2 cellular contexts compared by ENCODE assay signal in the genomic region with DNA sequence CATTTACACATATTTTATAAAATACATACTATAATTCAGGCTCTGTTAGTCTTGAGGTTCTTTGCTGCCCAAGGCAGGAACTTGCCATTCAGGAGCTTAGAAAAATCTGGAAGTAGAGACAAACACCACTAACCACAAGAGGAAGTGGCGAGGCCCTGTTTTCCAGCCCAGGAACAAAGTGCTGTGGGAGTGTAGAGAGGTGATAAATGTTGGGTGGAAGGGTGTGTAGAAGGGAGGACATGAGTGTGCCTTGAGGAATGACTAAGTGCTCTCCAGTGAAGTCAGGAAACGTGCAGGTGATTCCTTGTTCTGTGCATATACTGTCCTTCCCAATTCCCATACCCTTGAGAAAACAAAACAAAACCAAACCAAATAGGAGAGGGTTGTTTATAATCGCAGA.
TF ChIP-seq lines count a peak whose summit lies in the region.

No MANE protein-coding gene starts in this region.

TF ChIP-seq in GM12878, 131 proteins besides CTCF, POLR2A, EP300 and RAD21:
- TF ChIP-seq KAT2A (conservative IDR thresholded peaks at IDR 0.05; ENCODE audit: control insufficient read depth, low read depth, low read length) (no peak), STAT3 (IDR thresholded peaks at IDR 0.05; ENCODE audit: low read depth, low read length) (no peak), YBX1 (IDR thresholded peaks at IDR 0.05) (no peak), PAX5 (IDR thresholded peaks at IDR 0.05; ENCODE audit: borderline replicate concordance, low read depth, low read length) (no peak), SPI1 (IDR thresholded peaks at IDR 0.05; ENCODE audit: borderline replicate concordance, insufficient read depth, low read depth, low read length) (0 out of 2 replicates have a peak, but pooled peaks have one; percentile 1)
- TF ChIP-seq, protein P1, sequence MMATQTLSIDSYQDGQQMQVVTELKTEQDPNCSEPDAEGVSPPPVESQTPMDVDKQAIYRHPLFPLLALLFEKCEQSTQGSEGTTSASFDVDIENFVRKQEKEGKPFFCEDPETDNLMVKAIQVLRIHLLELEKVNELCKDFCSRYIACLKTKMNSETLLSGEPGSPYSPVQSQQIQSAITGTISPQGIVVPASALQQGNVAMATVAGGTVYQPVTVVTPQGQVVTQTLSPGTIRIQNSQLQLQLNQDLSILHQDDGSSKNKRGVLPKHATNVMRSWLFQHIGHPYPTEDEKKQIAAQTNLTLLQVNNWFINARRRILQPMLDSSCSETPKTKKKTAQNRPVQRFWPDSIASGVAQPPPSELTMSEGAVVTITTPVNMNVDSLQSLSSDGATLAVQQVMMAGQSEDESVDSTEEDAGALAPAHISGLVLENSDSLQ (IDR thresholded peaks at IDR 0.05), result no peak
- TF ChIP-seq, protein P2, sequence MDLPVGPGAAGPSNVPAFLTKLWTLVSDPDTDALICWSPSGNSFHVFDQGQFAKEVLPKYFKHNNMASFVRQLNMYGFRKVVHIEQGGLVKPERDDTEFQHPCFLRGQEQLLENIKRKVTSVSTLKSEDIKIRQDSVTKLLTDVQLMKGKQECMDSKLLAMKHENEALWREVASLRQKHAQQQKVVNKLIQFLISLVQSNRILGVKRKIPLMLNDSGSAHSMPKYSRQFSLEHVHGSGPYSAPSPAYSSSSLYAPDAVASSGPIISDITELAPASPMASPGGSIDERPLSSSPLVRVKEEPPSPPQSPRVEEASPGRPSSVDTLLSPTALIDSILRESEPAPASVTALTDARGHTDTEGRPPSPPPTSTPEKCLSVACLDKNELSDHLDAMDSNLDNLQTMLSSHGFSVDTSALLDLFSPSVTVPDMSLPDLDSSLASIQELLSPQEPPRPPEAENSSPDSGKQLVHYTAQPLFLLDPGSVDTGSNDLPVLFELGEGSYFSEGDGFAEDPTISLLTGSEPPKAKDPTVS (IDR thresholded peaks at IDR 0.05; ENCODE audit: low read depth, low read length), result no peak

TF ChIP-seq in HepG2, 621 proteins besides CTCF, POLR2A, EP300 and RAD21:
- TF ChIP-seq ESRRA (CRISPR knock-in tag; IDR thresholded peaks at IDR 0.05; ENCODE audit: low read depth) (no peak), CBX2 (IDR thresholded peaks at IDR 0.05; ENCODE audit: low read depth, low read length) (no peak), CBX2 (CRISPR knock-in tag; IDR thresholded peaks at IDR 0.05; ENCODE audit: low read depth) (no peak), ZFY (CRISPR knock-in tag; IDR thresholded peaks at IDR 0.05) (no peak), RXRB (CRISPR knock-in tag; IDR thresholded peaks at IDR 0.05; ENCODE audit: borderline replicate concordance) (no peak), KDM3A (CRISPR knock-in tag; IDR thresholded peaks at IDR 0.05; ENCODE audit: low read depth) (no peak), SRSF4 (IDR thresholded peaks at IDR 0.05; ENCODE audit: low read depth, low read length, poor library complexity, severe bottlenecking) (no peak), ZNF562 (CRISPR knock-in tag; IDR thresholded peaks at IDR 0.05; ENCODE audit: borderline replicate concordance) (no peak), ZNF10 (CRISPR knock-in tag; IDR thresholded peaks at IDR 0.05; ENCODE audit: borderline replicate concordance, low read depth) (no peak), SETDB1 (CRISPR knock-in tag; IDR thresholded peaks at IDR 0.05; ENCODE audit: borderline replicate concordance) (no peak), IRF2 (CRISPR knock-in tag; IDR thresholded peaks at IDR 0.05) (no peak), ZNF652 (CRISPR knock-in tag; IDR thresholded peaks at IDR 0.05; ENCODE audit: borderline replicate concordance, low read depth) (no peak), ZNF136 (CRISPR knock-in tag; IDR thresholded peaks at IDR 0.05; ENCODE audit: low read depth) (no peak), KDM6A (CRISPR knock-in tag; IDR thresholded peaks at IDR 0.05; ENCODE audit: low read depth) (no peak), HMGA1 (CRISPR knock-in tag; conservative IDR thresholded peaks at IDR 0.05) (no peak)
- TF ChIP-seq, protein P3, sequence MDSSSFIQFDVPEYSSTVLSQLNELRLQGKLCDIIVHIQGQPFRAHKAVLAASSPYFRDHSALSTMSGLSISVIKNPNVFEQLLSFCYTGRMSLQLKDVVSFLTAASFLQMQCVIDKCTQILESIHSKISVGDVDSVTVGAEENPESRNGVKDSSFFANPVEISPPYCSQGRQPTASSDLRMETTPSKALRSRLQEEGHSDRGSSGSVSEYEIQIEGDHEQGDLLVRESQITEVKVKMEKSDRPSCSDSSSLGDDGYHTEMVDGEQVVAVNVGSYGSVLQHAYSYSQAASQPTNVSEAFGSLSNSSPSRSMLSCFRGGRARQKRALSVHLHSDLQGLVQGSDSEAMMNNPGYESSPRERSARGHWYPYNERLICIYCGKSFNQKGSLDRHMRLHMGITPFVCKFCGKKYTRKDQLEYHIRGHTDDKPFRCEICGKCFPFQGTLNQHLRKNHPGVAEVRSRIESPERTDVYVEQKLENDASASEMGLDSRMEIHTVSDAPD (CRISPR knock-in tag; IDR thresholded peaks at IDR 0.05), result no peak
- TF ChIP-seq, protein P4, sequence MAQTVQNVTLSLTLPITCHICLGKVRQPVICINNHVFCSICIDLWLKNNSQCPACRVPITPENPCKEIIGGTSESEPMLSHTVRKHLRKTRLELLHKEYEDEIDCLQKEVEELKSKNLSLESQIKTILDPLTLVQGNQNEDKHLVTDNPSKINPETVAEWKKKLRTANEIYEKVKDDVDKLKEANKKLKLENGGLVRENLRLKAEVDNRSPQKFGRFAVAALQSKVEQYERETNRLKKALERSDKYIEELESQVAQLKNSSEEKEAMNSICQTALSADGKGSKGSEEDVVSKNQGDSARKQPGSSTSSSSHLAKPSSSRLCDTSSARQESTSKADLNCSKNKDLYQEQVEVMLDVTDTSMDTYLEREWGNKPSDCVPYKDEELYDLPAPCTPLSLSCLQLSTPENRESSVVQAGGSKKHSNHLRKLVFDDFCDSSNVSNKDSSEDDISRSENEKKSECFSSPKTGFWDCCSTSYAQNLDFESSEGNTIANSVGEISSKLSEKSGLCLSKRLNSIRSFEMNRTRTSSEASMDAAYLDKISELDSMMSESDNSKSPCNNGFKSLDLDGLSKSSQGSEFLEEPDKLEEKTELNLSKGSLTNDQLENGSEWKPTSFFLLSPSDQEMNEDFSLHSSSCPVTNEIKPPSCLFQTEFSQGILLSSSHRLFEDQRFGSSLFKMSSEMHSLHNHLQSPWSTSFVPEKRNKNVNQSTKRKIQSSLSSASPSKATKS (CRISPR knock-in tag; IDR thresholded peaks at IDR 0.05), result no peak
